In genomic region chr7:24475573-24475972, GRCh38 we compare ENCODE assay signal across 1 cellular context.
TF ChIP-seq lines count a peak whose summit lies in the region.

No MANE protein-coding gene starts in this region.

TF ChIP-seq in GM23338, 12 proteins besides CTCF, POLR2A, EP300 and RAD21 (continued from another document):
- TF ChIP-seq ZNF462 (CRISPR knock-in tag; IDR thresholded peaks at IDR 0.05) (no peak), POLR2AphosphoS5 (IDR thresholded peaks at IDR 0.05; ENCODE audit: low read depth) (no peak), ETS1 (IDR thresholded peaks at IDR 0.05) (no peak), CREB1 (CRISPR knock-in tag; IDR thresholded peaks at IDR 0.05; ENCODE audit: low read depth) (no peak), STAT1 (IDR thresholded peaks at IDR 0.05; ENCODE audit: unreplicated experiment) (no peak), ZNF331 (CRISPR knock-in tag; IDR thresholded peaks at IDR 0.05; ENCODE audit: low read depth) (no peak), REST (IDR thresholded peaks at IDR 0.05; ENCODE audit: unreplicated experiment) (no peak)
TF ChIP-seq in GM23338: peak in this region for 0.
